In genomic region chr13:31909889-31910551, GRCh38 we compare ENCODE assay signal across 8 cellular contexts.
A peak's percentile ranks its signal among the peaks of the same experiment; 100 is the strongest.
DNase-seq lines count a peak whose midpoint lies in the region; ATAC-seq, FAIRE-seq and TF ChIP-seq lines count a peak whose summit lies in the region.

No MANE protein-coding gene starts in this region.

- H3K9me3 ChIP-seq in A673 (ENCODE audit: low read depth, low read length, poor library complexity, severe bottlenecking): no peaks in the 10 kb centered on the region

- TF ChIP-seq POLR2A in GM12891 (IDR thresholded peaks at IDR 0.05; ENCODE audit: low read depth, low read length): no peak

- H3K4me3 ChIP-seq in A673 (ENCODE audit: low read depth, low read length, poor library complexity, severe bottlenecking): no peak overlapping the region

- H3K27me3 ChIP-seq in A673 (replicated peaks; ENCODE audit: insufficient read depth, low read depth, low read length, poor library complexity): no peaks in the 10 kb centered on the region

- POLR2A ChIA-PET in A673 (lab: Charles Lee; ENCODE audit: low non-redundant PET): interaction anchor here (0.7 kb wide), 1 partner anchor 882 kb away, joined by 6 read pairs; no protein-coding TSS in a partner anchor

- ATAC-seq in left colon: peak; percentile 66
- ATAC-seq in GM21515 (IDR thresholded peaks at IDR 0.05; ENCODE audit: unreplicated experiment): no peak

- FAIRE-seq in GM12891 (lab: Jason Lieb, UNC): peak; percentile 80

- no peaks in the 10 kb centered on the region for H3K36me3 ChIP-seq in A673 (ENCODE audit: insufficient read depth, low read length, poor library complexity, severe bottlenecking)

- DNase-seq in A673 (ENCODE audit: low spot score): peak; percentile 65
- no peak for DNase-seq in GM12891 (ENCODE audit: insufficient read length, low spot score)
- DNase-seq in NCI-H128 (lab: John Stamatoyannopoulos, UW; ENCODE audit: unreplicated experiment): peak; percentile 25
- DNase-seq in T-helper 1 cell: peak in 4 of 5 donors; percentile 27 to 53 (median 39)
- peak; percentile 57 for DNase-seq in central memory CD4-positive, alpha-beta T cell
- DNase-seq in left colon: peak in 1 of 2 donors; percentile 51
- DNase-seq in stimulated activated CD8-positive, alpha-beta memory T cell treated with anti-CD3 and anti-CD28 coated beads, Interleukin-12 subunit alpha, Interleukin-12 subunit beta, amount 100 ng/mL, for 1 hour (ENCODE audit: low read depth): peak; percentile 44

- intact Hi-C loops in A673 (cut with micrococcal nuclease; ENCODE audit: unreplicated experiment): loop anchor here (1.0 to 5.0 kb wide), 2 partner anchors 400 to 672 kb away; no protein-coding TSS in a partner anchor
- intact Hi-C loops in left colon (cut with DNase I, micrococcal nuclease): loop anchor here in 1 of 2 donors (2.0 kb wide), 1 partner anchor 401 kb away; no protein-coding TSS in a partner anchor

- no peaks in the 10 kb centered on the region for H3K4me1 ChIP-seq in A673 (ENCODE audit: insufficient read depth, low read length, poor library complexity, severe bottlenecking)

- TF ChIP-seq CTCF in A673 (conservative IDR thresholded peaks at IDR 0.05; ENCODE audit: low read depth, low read length): peak; percentile 93

- CTCF ChIA-PET in A673 (lab: Charles Lee): interaction anchor here (0.6 to 1.1 kb wide), 11 partner anchors 14 to 673 kb away, joined by 3 to 9 read pairs (median 4); no protein-coding TSS in a partner anchor

- no TSS peak for BruUV-seq in A673 (replicated peaks; lab: Mats Ljungman, UMichigan)

- no peak overlapping the region for H3K27ac ChIP-seq in A673 (ENCODE audit: low read depth, low read length, poor library complexity, severe bottlenecking)

TF ChIP-seq in GM12891, 5 proteins besides CTCF, POLR2A, EP300 and RAD21:
- TF ChIP-seq SPI1 (IDR thresholded peaks at IDR 0.05; ENCODE audit: low read depth, low read length): peak; percentile 52; the same call in 1 of the 2 replicates
- no peak for TF ChIP-seq POU2F2 (IDR thresholded peaks at IDR 0.05; ENCODE audit: low read depth, low read length)
